31 cellular contexts compared by ENCODE assay signal in the genomic region with DNA sequence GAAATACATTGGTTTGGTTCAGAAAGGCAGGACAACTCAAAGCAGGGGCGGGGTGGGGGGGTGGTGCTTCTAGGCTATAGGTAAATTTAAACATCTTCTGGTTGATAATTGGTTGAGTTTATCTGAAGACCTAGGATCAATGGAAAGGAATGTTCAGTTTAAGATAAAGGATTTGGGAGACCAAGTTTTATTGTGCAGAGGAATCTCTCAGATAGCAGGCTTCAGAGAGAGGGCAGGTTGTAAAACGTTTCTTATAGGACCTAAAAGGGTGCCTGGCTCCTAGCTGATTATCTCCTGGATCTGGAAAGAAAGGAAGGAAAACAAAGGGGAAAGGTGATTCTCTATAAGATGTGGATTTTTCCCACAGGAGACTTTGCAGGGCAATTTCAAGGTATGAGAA.
"Had no signal": no experiment of that assay in that cellular context is flagged by ENCODE, and none has a peak within 500 bp of the region (broad histone marks: within the 10 kb centered on the region; RNA-seq: fewer than 3 reads in every experiment).

No MANE protein-coding gene starts in this region.

- H3K9me2 ChIP-seq: SK-N-SH had no signal

- H3K4me1 ChIP-seq: Peyer's patch, SJSA1 had no signal

- H3K27ac Mint-ChIP-seq: activated B cell treated with CpG ODN at 0.5 μM for 24 hours; activated CD4-positive, alpha-beta memory T cell treated with anti-CD3 and anti-CD28 coated beads for 36 hours; activated naive CD4-positive, alpha-beta T cell treated with anti-CD3 and anti-CD28 coated beads, Interleukin-2, amount 10 ng/mL, durations not matched to agents 7 days and 5 days; activated naive CD8-positive, alpha-beta T cell; activated naive CD8-positive, alpha-beta T cell treated with anti-CD3 and anti-CD28 coated beads, Interleukin-2, amount 50 U/mL, for 24 hours; activated T-helper 1 cell treated with anti-CD3 and anti-CD28 coated beads, Interleukin-12 subunit alpha, Interleukin-12 subunit beta, Interleukin-2, Interleukin-4 antibody, amounts not matched to agents 30 ng/mL and 10 ng/mL and 1 ng/mL, durations not matched to agents 14 hours and 24 hours and 36 hours; brain; T-helper 1 cell treated with Interleukin-12 subunit alpha and Interleukin-12 subunit beta and Interleukin-4 antibody, amounts not matched to agents 30 μg/mL and 1 μg/mL, for 36 hours; T-helper 2 cell treated with Interferon-gamma antibody and Interleukin-4, amounts not matched to agents 5 μg/mL and 100 μg/mL, for 36 hours had no signal

- H3K27me3 Mint-ChIP-seq: activated B cell treated with CpG ODN at 0.5 μM for 24 hours; activated CD4-positive, alpha-beta memory T cell treated with anti-CD3 and anti-CD28 coated beads for 36 hours; activated naive CD4-positive, alpha-beta T cell treated with anti-CD3 and anti-CD28 coated beads, Interleukin-2, amount 10 ng/mL, durations not matched to agents 7 days and 5 days; activated naive CD8-positive, alpha-beta T cell; activated naive CD8-positive, alpha-beta T cell treated with anti-CD3 and anti-CD28 coated beads, Interleukin-2, amount 50 U/mL, for 24 hours; brain had no signal

- H3K4me3 ChIP-seq: Peyer's patch, SJSA1 had no signal

- H3K27ac ChIP-seq: Peyer's patch had no signal

- H3K4me2 ChIP-seq: SK-N-SH had no signal

- DNase-seq: activated B cell treated with CpG ODN at 0.5 μM for 24 hours; activated CD4-positive, alpha-beta memory T cell treated with anti-CD3 and anti-CD28 coated beads for 36 hours; activated CD4-positive, alpha-beta T cell treated with anti-CD3 and anti-CD28 coated beads for 4 hours; activated CD4-positive, alpha-beta T cell treated with anti-CD3 and anti-CD28 coated beads, Interleukin-2, amount 50 U/mL, for 1 hour; activated CD4-positive, CD25-positive, alpha-beta regulatory T cell treated with anti-CD3 and anti-CD28 coated beads, Interleukin-2, amount 50 U/mL, for 72 hours; activated CD8-positive, alpha-beta memory T cell treated with anti-CD3 and anti-CD28 coated beads, Interleukin-2, amount 50 U/mL, for 4 hours; activated gamma-delta T cell treated with Interleukin-2 at 50 U/mL for 16 hours; activated naive CD4-positive, alpha-beta T cell treated with anti-CD3 and anti-CD28 coated beads, Interleukin-2, amount 10 ng/mL, durations not matched to agents 7 days and 5 days; activated naive CD8-positive, alpha-beta T cell treated with anti-CD3 and anti-CD28 coated beads, Interleukin-2, amount 50 U/mL, for 24 hours; activated T-cell treated with anti-CD3 and anti-CD28 coated beads for 4 hours; activated T-cell treated with anti-CD3 and anti-CD28 coated beads, Interleukin-2, amount 50 U/mL, for 4 hours; anterior cingulate cortex; central memory CD4-positive, alpha-beta T cell; NCI-H1105; NCI-H1417 treated with DMSO at 0.1 percent for 48 hours; NCI-H1930; NCI-H2081 treated with DMSO at 0.1 percent for 48 hours; NCI-H345; NCI-H524 treated with DMSO at 0.1 percent for 48 hours; Peyer's patch; RPMI8226; SHP77 treated with DMSO at 0.1 percent for 48 hours; SK-N-SH had no signal

- H3K36me3 ChIP-seq: Peyer's patch, SJSA1 had no signal

- H3K27me3 ChIP-seq: Peyer's patch, SJSA1 had no signal

- H3K4me3 Mint-ChIP-seq: activated B cell treated with CpG ODN at 0.5 μM for 24 hours; activated CD4-positive, alpha-beta memory T cell treated with anti-CD3 and anti-CD28 coated beads for 36 hours; activated naive CD4-positive, alpha-beta T cell treated with anti-CD3 and anti-CD28 coated beads, Interleukin-2, amount 10 ng/mL, durations not matched to agents 7 days and 5 days; activated naive CD8-positive, alpha-beta T cell; activated naive CD8-positive, alpha-beta T cell treated with anti-CD3 and anti-CD28 coated beads, Interleukin-2, amount 50 U/mL, for 24 hours; activated T-cell treated with anti-CD3 and anti-CD28 coated beads, Interleukin-2, amount 50 U/mL, for 4 hours; activated T-helper 1 cell treated with anti-CD3 and anti-CD28 coated beads, Interleukin-12 subunit alpha, Interleukin-12 subunit beta, Interleukin-2, Interleukin-4 antibody, amounts not matched to agents 30 ng/mL and 10 ng/mL and 1 ng/mL, durations not matched to agents 14 hours and 24 hours and 36 hours; brain; T-helper 1 cell treated with Interleukin-12 subunit alpha and Interleukin-12 subunit beta and Interleukin-4 antibody, amounts not matched to agents 30 μg/mL and 1 μg/mL, for 36 hours; T-helper 2 cell treated with Interferon-gamma antibody and Interleukin-4, amounts not matched to agents 5 μg/mL and 100 μg/mL, for 36 hours had no signal

- H3K4me1 Mint-ChIP-seq: activated B cell treated with CpG ODN at 0.5 μM for 24 hours; activated naive CD4-positive, alpha-beta T cell treated with anti-CD3 and anti-CD28 coated beads, Interleukin-2, amount 10 ng/mL, durations not matched to agents 7 days and 5 days; activated naive CD8-positive, alpha-beta T cell treated with anti-CD3 and anti-CD28 coated beads, Interleukin-2, amount 50 U/mL, for 24 hours had no signal

- FAIRE-seq: bronchial epithelial cell had no signal

- H3K9me3 Mint-ChIP-seq: activated B cell treated with CpG ODN at 0.5 μM for 24 hours; activated CD4-positive, alpha-beta memory T cell treated with anti-CD3 and anti-CD28 coated beads for 36 hours; activated naive CD4-positive, alpha-beta T cell treated with anti-CD3 and anti-CD28 coated beads, Interleukin-2, amount 10 ng/mL, durations not matched to agents 7 days and 5 days; activated naive CD8-positive, alpha-beta T cell treated with anti-CD3 and anti-CD28 coated beads, Interleukin-2, amount 50 U/mL, for 24 hours; activated T-cell treated with anti-CD3 and anti-CD28 coated beads, Interleukin-2, amount 50 U/mL, for 4 hours; activated T-helper 1 cell treated with anti-CD3 and anti-CD28 coated beads, Interleukin-12 subunit alpha, Interleukin-12 subunit beta, Interleukin-2, Interleukin-4 antibody, amounts not matched to agents 30 ng/mL and 10 ng/mL and 1 ng/mL, durations not matched to agents 14 hours and 24 hours and 36 hours; T-helper 1 cell treated with Interleukin-12 subunit alpha and Interleukin-12 subunit beta and Interleukin-4 antibody, amounts not matched to agents 30 μg/mL and 1 μg/mL, for 36 hours; T-helper 2 cell treated with Interferon-gamma antibody and Interleukin-4, amounts not matched to agents 5 μg/mL and 100 μg/mL, for 36 hours had no signal

- H3K9me3 ChIP-seq: Peyer's patch, SJSA1, SK-N-SH had no signal

- ATAC-seq: activated naive CD8-positive, alpha-beta T cell treated with anti-CD3 and anti-CD28 coated beads, Interleukin-2, amount 50 U/mL, for 24 hours; activated T-cell treated with anti-CD3 and anti-CD28 coated beads, Interleukin-2, amount 50 U/mL, for 4 hours; PC-3 had no signal

- H3K9ac ChIP-seq: SK-N-SH had no signal

- H3K36me3 Mint-ChIP-seq: activated CD4-positive, alpha-beta memory T cell treated with anti-CD3 and anti-CD28 coated beads for 36 hours; activated naive CD4-positive, alpha-beta T cell treated with anti-CD3 and anti-CD28 coated beads, Interleukin-2, amount 10 ng/mL, durations not matched to agents 7 days and 5 days; activated naive CD8-positive, alpha-beta T cell; brain had no signal
